In the genomic region with DNA sequence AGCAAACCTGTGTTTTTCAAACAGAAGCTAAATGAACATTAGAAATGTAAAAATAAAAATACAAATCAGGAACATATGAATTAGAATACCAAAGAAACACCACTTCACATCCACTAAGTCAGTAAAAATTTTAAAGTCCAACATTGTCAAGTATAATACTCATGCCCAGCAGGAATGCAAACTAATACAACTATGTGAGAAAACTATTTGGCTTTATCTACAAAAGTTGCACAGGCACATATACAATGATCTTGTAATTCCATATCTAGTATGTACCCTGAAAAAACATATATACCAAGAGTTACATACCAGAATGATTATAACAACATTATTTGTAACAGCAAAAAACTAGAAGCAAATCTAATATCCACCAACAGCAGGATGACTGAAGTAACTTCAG, we compare ENCODE assay signal across 16 cellular contexts.
"Had no signal": no experiment of that assay in that cellular context is flagged by ENCODE, and none has a peak within 500 bp of the region (broad histone marks: within the 10 kb centered on the region; RNA-seq: fewer than 3 reads in every experiment).

No MANE protein-coding gene starts in this region.

- DNase-seq: activated B cell treated with CpG ODN at 0.5 μM for 24 hours; activated CD4-positive, alpha-beta memory T cell treated with anti-CD3 and anti-CD28 coated beads, Interleukin-2, amount 10 ng/mL, durations not matched to agents 7 days and 5 days; activated CD4-positive, alpha-beta T cell treated with anti-CD3 and anti-CD28 coated beads for 48 hours; activated CD8-positive, alpha-beta memory T cell treated with anti-CD3 and anti-CD28 coated beads, Interleukin-2, amount 10 ng/mL, durations not matched to agents 7 days and 5 days; amygdala; effector memory CD8-positive, alpha-beta T cell; foreskin melanocyte; glutamatergic neuron; left ventricle myocardium superior; occipital lobe; stimulated activated CD4-positive, alpha-beta T cell treated with anti-CD3 and anti-CD28 coated beads, Interleukin-12 subunit alpha, Interleukin-12 subunit beta, amount 100 ng/mL, for 4 hours; stimulated activated CD4-positive, alpha-beta T cell treated with anti-CD3 and anti-CD28 coated beads, Interleukin-1b, Interleukin-23, amount 100 ng/mL, for 48 hours; stimulated activated CD8-positive, alpha-beta memory T cell treated with anti-CD3 and anti-CD28 coated beads, Interleukin-4, amount 100 ng/mL, for 48 hours; stimulated activated naive CD4-positive, alpha-beta T cell; T-helper 1 cell; T-helper 9 cell had no signal

- ATAC-seq: activated CD8-positive, alpha-beta memory T cell treated with anti-CD3 and anti-CD28 coated beads, Interleukin-2, amount 10 ng/mL, durations not matched to agents 7 days and 5 days; effector memory CD8-positive, alpha-beta T cell; left ventricle myocardium superior had no signal
